ENCODE assay signal across 18 cellular contexts in genomic region chr3:104635872-104636580, GRCh38.
DNase-seq lines count a peak whose midpoint lies in the region; ATAC-seq, FAIRE-seq and TF ChIP-seq lines count a peak whose summit lies in the region.
"Had no signal": no experiment of that assay in that cellular context is flagged by ENCODE, and none has a peak within 500 bp of the region (broad histone marks: within the 10 kb centered on the region; RNA-seq: fewer than 3 reads in every experiment).

No MANE protein-coding gene starts in this region.

- H4K8ac ChIP-seq in IMR-90 (ENCODE audit: low read depth in 2 of 2, low read length in 2 of 2) = no peak overlapping the region

- no peak for TF ChIP-seq POLR2A in IMR-90 (IDR thresholded peaks at IDR 0.05; ENCODE audit: low read depth, low read length)

- H3K18ac ChIP-seq in IMR-90 (ENCODE audit: low read depth, low read length) = no peak overlapping the region

- no peaks in the 10 kb centered on the region for H3K36me3 ChIP-seq in IMR-90 (ENCODE audit: control insufficient read depth, insufficient read depth, low read length)
- H3K36me3 ChIP-seq in bronchial epithelial cell (ENCODE audit: control insufficient read depth, insufficient read depth, low read length) = no peaks in the 10 kb centered on the region
- H3K36me3 ChIP-seq: tibial nerve had no signal

- H2AFZ ChIP-seq in IMR-90 (replicated peaks; ENCODE audit: low read length, poor library complexity) = peak overlapping the region; percentile 58

- no peak overlapping the region for H2BK5ac ChIP-seq in IMR-90 (ENCODE audit: low read depth, low read length, poor library complexity, severe bottlenecking)

- peaks cover 21% of the 10 kb centered on the region for H3K9me3 Mint-ChIP-seq in neural crest cell
- H3K9me3 Mint-ChIP-seq: activated T-helper 1 cell treated with anti-CD3 and anti-CD28 coated beads, Interleukin-12 subunit alpha, Interleukin-12 subunit beta, Interleukin-2, Interleukin-4 antibody, amounts not matched to agents 30 ng/mL and 10 ng/mL and 1 ng/mL, durations not matched to agents 14 hours and 24 hours and 36 hours had no signal

- no peak overlapping the region for H2BK15ac ChIP-seq in IMR-90 (ENCODE audit: low read depth, low read length)

- intact Hi-C loops in IMR-90 (cut with micrococcal nuclease) = no loop called here

- CTCF ChIA-PET in IMR-90 (lab: Yijun Ruan, JAX) = no interaction called here

- H3K4me1 Mint-ChIP-seq in neural crest cell = no peaks in the 10 kb centered on the region
- H3K4me1 Mint-ChIP-seq: CD4-positive, CD25-positive, alpha-beta regulatory T cell; stimulated activated effector memory CD8-positive, alpha-beta T cell treated with anti-CD3 and anti-CD28 coated beads, Interleukin-12 subunit alpha, Interleukin-12 subunit beta, amount 100 ng/mL, for 72 hours had no signal

- H3K56ac ChIP-seq in IMR-90 (ENCODE audit: extremely low read depth, insufficient read depth, low read length) = no peak overlapping the region

- BruUV-seq in IMR-90 (replicated peaks; lab: Mats Ljungman, UMichigan) = no TSS peak

- no peak overlapping the region for H3K9ac ChIP-seq in IMR-90 (ENCODE audit: low read depth, low read length)

- TF ChIP-seq RAD21 in IMR-90 (IDR thresholded peaks at IDR 0.05; ENCODE audit: low read length) = no peak

- peak; percentile 81 for FAIRE-seq in bronchial epithelial cell (lab: Jason Lieb, UNC)

- no peak overlapping the region for H4K5ac ChIP-seq in IMR-90 (ENCODE audit: low read depth, low read length)

- no peak overlapping the region for H3K27ac ChIP-seq in IMR-90 (ENCODE audit: insufficient read depth, low read length)
- H3K27ac ChIP-seq: tibial nerve had no signal

- peak overlapping the region; percentile 28; the same call in 1 of the 2 replicates for H2AK5ac ChIP-seq in IMR-90 (ENCODE audit: low read depth, low read length)

- no peaks in the 10 kb centered on the region for H4K20me1 ChIP-seq in IMR-90 (ENCODE audit: insufficient read depth, low read length)

- no peak overlapping the region for H3K27ac Mint-ChIP-seq in neural crest cell (ENCODE audit: unreplicated experiment)
- H3K27ac Mint-ChIP-seq: activated CD8-positive, alpha-beta T cell treated with anti-CD3 and anti-CD28 coated beads, Interleukin-2, amount 10 ng/mL, durations not matched to agents 7 days and 5 days; activated T-helper 1 cell treated with anti-CD3 and anti-CD28 coated beads, Interleukin-12 subunit alpha, Interleukin-12 subunit beta, Interleukin-2, Interleukin-4 antibody, amounts not matched to agents 30 ng/mL and 10 ng/mL and 1 ng/mL, durations not matched to agents 14 hours and 24 hours and 36 hours; CD4-positive, CD25-positive, alpha-beta regulatory T cell; stimulated activated effector memory CD8-positive, alpha-beta T cell treated with anti-CD3 and anti-CD28 coated beads, Interleukin-12 subunit alpha, Interleukin-12 subunit beta, amount 100 ng/mL, for 72 hours had no signal

- TF ChIP-seq CTCF in GM12872 (IDR thresholded peaks at IDR 0.05; ENCODE audit: insufficient read depth, low read depth, low read length) (peak; percentile 9; the same call in 1 of the 3 replicates), IMR-90 (conservative IDR thresholded peaks at IDR 0.05; ENCODE audit: low read depth, low read length) (no peak), bronchial epithelial cell (IDR thresholded peaks at IDR 0.05; ENCODE audit: insufficient read depth, low read length, severe bottlenecking) (no peak), neural crest cell (conservative IDR thresholded peaks at IDR 0.05) (peak; percentile 18)

- no peak overlapping the region for H3K4ac ChIP-seq in IMR-90 (ENCODE audit: low read depth, low read length)

- dilution Hi-C loops in IMR-90 (cut with HindIII; ENCODE audit: low sequenced_read_pairs, unreplicated experiment) = no loop called here

- peaks cover 3% of the 10 kb centered on the region for H3K9me3 ChIP-seq in IMR-90 (ENCODE audit: control insufficient read depth, insufficient read depth, low read length)
- H3K9me3 ChIP-seq: mucosa of descending colon had no signal

- no peaks in the 10 kb centered on the region for H3K27me3 ChIP-seq in IMR-90 (ENCODE audit: control insufficient read depth, insufficient read depth, low read length)
- no peaks in the 10 kb centered on the region for H3K27me3 ChIP-seq in bronchial epithelial cell (ENCODE audit: control insufficient read depth, insufficient read depth, low read length)
- H3K27me3 ChIP-seq: tibial nerve had no signal

- no peak overlapping the region for H3K4me3 ChIP-seq in IMR-90 (ENCODE audit: insufficient read depth, low read depth, low read length)
- H3K4me3 ChIP-seq in bronchial epithelial cell (ENCODE audit: low read depth, low read length) = no peak overlapping the region
- H3K4me3 ChIP-seq: mucosa of descending colon, smooth muscle cell, tibial nerve had no signal

- H3K36me3 Mint-ChIP-seq in neural crest cell (ENCODE audit: low read depth) = peaks cover 10% of the 10 kb centered on the region
- H3K36me3 Mint-ChIP-seq: CD4-positive, CD25-positive, alpha-beta regulatory T cell; stimulated activated effector memory CD8-positive, alpha-beta T cell treated with anti-CD3 and anti-CD28 coated beads, Interleukin-12 subunit alpha, Interleukin-12 subunit beta, amount 100 ng/mL, for 72 hours had no signal

- H3K4me1 ChIP-seq in IMR-90 (ENCODE audit: control insufficient read depth, insufficient read depth, low read length) = no peaks in the 10 kb centered on the region
- H3K4me1 ChIP-seq: tibial nerve had no signal

- H3K23ac ChIP-seq in IMR-90 (ENCODE audit: low read depth, low read length) = no peak overlapping the region

- DNase-seq in IMR-90 = no peak
- no peak for DNase-seq in bronchial epithelial cell (ENCODE audit: low read depth)
- no peak for DNase-seq in neural crest cell (ENCODE audit: low read depth, low spot score)
- DNase-seq in hepatic stellate cell (ENCODE audit: low spot score) = no peak
- no peak for DNase-seq in activated CD4-positive, CD25-positive, alpha-beta regulatory T cell (lab: John Stamatoyannopoulos, UW)
- DNase-seq in COLO829 (ENCODE audit: low spot score) = no peak
- DNase-seq in epidermal melanocyte (ENCODE audit: insufficient read length, low spot score) = no peak
- DNase-seq: activated CD8-positive, alpha-beta T cell treated with anti-CD3 and anti-CD28 coated beads, Interleukin-2, amount 10 ng/mL, durations not matched to agents 7 days and 5 days; CD4-positive, CD25-positive, alpha-beta regulatory T cell; cerebellar nuclear complex; mucosa of descending colon; NCI-H1694; NCI-H446 treated with DMSO at 0.1 percent for 48 hours had no signal

- no CpG with 5 or more reads among the region's 4 CpGs for WGBS in IMR-90 (ENCODE audit: extremely low coverage in 2 of 2, insufficient read length in 1 of 2), 2 experiments

- in situ Hi-C loops in IMR-90 (cut with MboI; ENCODE audit: low sequenced_read_pairs) = no loop called here

- H2BK20ac ChIP-seq in IMR-90 (ENCODE audit: low read depth, low read length) = no peak overlapping the region

- H3K27me3 Mint-ChIP-seq in neural crest cell (ENCODE audit: low read depth) = no peaks in the 10 kb centered on the region
- H3K27me3 Mint-ChIP-seq: CD4-positive, CD25-positive, alpha-beta regulatory T cell had no signal

- H3K4me2 ChIP-seq in IMR-90 (ENCODE audit: low read depth, low read length) = no peak overlapping the region
- H3K4me2 ChIP-seq: smooth muscle cell had no signal

- H3K4me3 Mint-ChIP-seq in neural crest cell = no peak overlapping the region
- H3K4me3 Mint-ChIP-seq: activated CD8-positive, alpha-beta T cell treated with anti-CD3 and anti-CD28 coated beads, Interleukin-2, amount 10 ng/mL, durations not matched to agents 7 days and 5 days; activated T-helper 1 cell treated with anti-CD3 and anti-CD28 coated beads, Interleukin-12 subunit alpha, Interleukin-12 subunit beta, Interleukin-2, Interleukin-4 antibody, amounts not matched to agents 30 ng/mL and 10 ng/mL and 1 ng/mL, durations not matched to agents 14 hours and 24 hours and 36 hours; CD4-positive, CD25-positive, alpha-beta regulatory T cell; stimulated activated effector memory CD8-positive, alpha-beta T cell treated with anti-CD3 and anti-CD28 coated beads, Interleukin-12 subunit alpha, Interleukin-12 subunit beta, amount 100 ng/mL, for 72 hours had no signal

- H2AK9ac ChIP-seq in IMR-90 (replicated peaks; ENCODE audit: low read depth, low read length, poor library complexity) = peak overlapping the region; percentile 37

- no peak overlapping the region for H2BK120ac ChIP-seq in IMR-90 (ENCODE audit: low read depth, low read length)

- POLR2A ChIA-PET in IMR-90 (lab: Charles Lee; ENCODE audit: unreplicated experiment) = no interaction called here

- no peaks in the 10 kb centered on the region for H3K79me1 ChIP-seq in IMR-90 (ENCODE audit: low read depth in 1 of 2, low read length in 2 of 2)

- H4K91ac ChIP-seq in IMR-90 (ENCODE audit: insufficient read depth, low read depth, low read length) = no peak overlapping the region

- H3K14ac ChIP-seq in IMR-90 (replicated peaks; ENCODE audit: low read depth, low read length) = peak overlapping the region; percentile 30; the same call in 1 of the 2 replicates

- ATAC-seq in IMR-90 (ENCODE audit: low read depth) = no peak
- ATAC-seq: activated CD8-positive, alpha-beta T cell treated with anti-CD3 and anti-CD28 coated beads, Interleukin-2, amount 10 ng/mL, durations not matched to agents 7 days and 5 days; mucosa of descending colon had no signal

- H3K9me1 ChIP-seq in IMR-90 (ENCODE audit: insufficient read depth, low read length) = 0 out of 2 replicates have a peak, but pooled peaks cover 2% of the 10 kb centered on the region

TF ChIP-seq in IMR-90, 13 proteins besides CTCF, POLR2A, EP300 and RAD21 (continues in another document):
- TF ChIP-seq RFX5 (IDR thresholded peaks at IDR 0.05; ENCODE audit: low read depth, low read length) (no peak), CEBPB (IDR thresholded peaks at IDR 0.05; ENCODE audit: low read depth, low read length) (no peak), RCOR1 (IDR thresholded peaks at IDR 0.05; ENCODE audit: insufficient replicate concordance, low read length) (no peak), USF2 (IDR thresholded peaks at IDR 0.05; ENCODE audit: low read depth, low read length) (no peak), SMC3 (IDR thresholded peaks at IDR 0.05; ENCODE audit: low read depth, low read length) (no peak), NFE2L2 (IDR thresholded peaks at IDR 0.05; ENCODE audit: low read depth, low read length) (no peak), CHD1 (IDR thresholded peaks at IDR 0.05; ENCODE audit: low read depth, low read length) (no peak), BHLHE40 (IDR thresholded peaks at IDR 0.05; ENCODE audit: low read depth, low read length) (no peak), MXI1 (IDR thresholded peaks at IDR 0.05; ENCODE audit: borderline replicate concordance, low read depth, low read length) (no peak)

Comparison
In these comparisons a context has a peak if more than half of its experiments do, and no peak if none do; other contexts are left out.
1. CTCF ChIP-seq: peak in GM12872 (single experiment) and neural crest cell (single experiment); none in IMR-90 (single experiment) and bronchial epithelial cell (single experiment).